16 cellular contexts compared by ENCODE assay signal in genomic region chr6:116136933-116137340, GRCh38. TPM values are rescaled to one million over a fixed set of nuclear protein-coding genes. Genes with fewer than 3 reads are reported as not detected.
DNase-seq lines count a peak whose midpoint lies in the region; ATAC-seq and TF ChIP-seq lines count a peak whose summit lies in the region.
"Had no signal": no experiment of that assay in that cellular context is flagged by ENCODE, and none has a peak within 500 bp of the region (broad histone marks: within the 10 kb centered on the region; RNA-seq: fewer than 3 reads in every experiment).

No MANE protein-coding gene starts in this region.

- DNase-seq in CD8-positive, alpha-beta memory T cell: peak in 3 of 5 donors; percentile 3 to 57 (median 53)
- DNase-seq in IMR-90: no peak
- DNase-seq in stimulated activated CD8-positive, alpha-beta memory T cell treated with anti-CD3 and anti-CD28 coated beads, Interleukin-12 subunit alpha, Interleukin-12 subunit beta, amount 100 ng/mL, for 1 hour (ENCODE audit: low read depth): peak; percentile 1
- DNase-seq in stimulated activated naive B cell treated with anti-CD40 and anti-IgM and Interleukin-4, amounts not matched to agents 10 μg/mL and 1 μg/mL and 100 μg/mL, for 72 hours: no peak
- DNase-seq: foreskin melanocyte; NCI-H2107; NK-92 treated with Interleukin-12 subunit alpha and Interleukin-12 subunit beta, amount 100 ng/mL, for 24 hours; ovary; stimulated activated CD4-positive, alpha-beta T cell treated with anti-CD3 and anti-CD28 coated beads, Interleukin-12 subunit alpha, Interleukin-12 subunit beta, amount 100 ng/mL, for 4 hours had no signal

- H3K4me1 Mint-ChIP-seq in CD8-positive, alpha-beta memory T cell: peaks cover 28 to 42% (median 30%) of the 10 kb centered on the region in 3 donors
- peaks cover 0 to 2% of the 10 kb centered on the region in 2 donors for H3K4me1 Mint-ChIP-seq in stimulated activated naive B cell treated with anti-CD40 and anti-IgM and Interleukin-4, amounts not matched to agents 10 μg/mL and 1 μg/mL and 100 μg/mL, for 72 hours
- H3K4me1 Mint-ChIP-seq: brain had no signal

- peak overlapping the region in 4 of 7 donors; percentile 26 to 77 (median 50) for H3K4me3 Mint-ChIP-seq in CD8-positive, alpha-beta memory T cell
- no peak overlapping the region for H3K4me3 Mint-ChIP-seq in stimulated activated naive B cell treated with anti-CD40 and anti-IgM and Interleukin-4, amounts not matched to agents 10 μg/mL and 1 μg/mL and 100 μg/mL, for 72 hours
- H3K4me3 Mint-ChIP-seq: brain, mesothelial cell of epicardium had no signal

- no peak overlapping the region for H4K91ac ChIP-seq in IMR-90 (ENCODE audit: insufficient read depth, low read depth, low read length)

- CTCF ChIA-PET in CD8-positive, alpha-beta memory T cell (lab: Charles Lee): no interaction called here
- CTCF ChIA-PET in IMR-90 (lab: Yijun Ruan, JAX): no interaction called here

- no peaks in the 10 kb centered on the region for H3K79me1 ChIP-seq in IMR-90 (ENCODE audit: low read depth in 1 of 2, low read length in 2 of 2)

- no peak overlapping the region for H3K27ac ChIP-seq in CD8-positive, alpha-beta memory T cell (ENCODE audit: low read depth, low read length)
- H3K27ac ChIP-seq in IMR-90 (ENCODE audit: insufficient read depth, low read length) (no peak overlapping the region), angular gyrus (ENCODE audit: low read depth, low read length) (peak overlapping the region; percentile 83)
- H3K27ac ChIP-seq: BLaER1, HL-60, ovary had no signal

- no peak for TF ChIP-seq POLR2A in IMR-90 (IDR thresholded peaks at IDR 0.05; ENCODE audit: low read depth, low read length)

- 0 out of 2 replicates have a peak overlapping the region, but pooled peaks have one; percentile 35 for H3K14ac ChIP-seq in IMR-90 (replicated peaks; ENCODE audit: low read depth, low read length)

- ATAC-seq in IMR-90 (ENCODE audit: low read depth): no peak
- no peak for ATAC-seq in HG02623 (IDR thresholded peaks at IDR 0.05; ENCODE audit: unreplicated experiment)
- ATAC-seq in GM19023 (IDR thresholded peaks at IDR 0.05; ENCODE audit: unreplicated experiment): no peak
- no peak for ATAC-seq in stimulated activated naive B cell treated with anti-CD40 and anti-IgM and Interleukin-4, amounts not matched to agents 10 μg/mL and 1 μg/mL and 100 μg/mL, for 72 hours (replicated peaks)

- BruUV-seq in IMR-90 (replicated peaks; lab: Mats Ljungman, UMichigan): no TSS peak

- H3K36me3 Mint-ChIP-seq in CD8-positive, alpha-beta memory T cell: peaks cover 4 to 37% (median 14%) of the 10 kb centered on the region in 3 donors
- H3K36me3 Mint-ChIP-seq in stimulated activated naive B cell treated with anti-CD40 and anti-IgM and Interleukin-4, amounts not matched to agents 10 μg/mL and 1 μg/mL and 100 μg/mL, for 72 hours: peaks cover 8 to 15% of the 10 kb centered on the region in 2 donors
- H3K36me3 Mint-ChIP-seq: brain, mesothelial cell of epicardium had no signal

- in situ Hi-C loops in IMR-90 (cut with MboI; ENCODE audit: low sequenced_read_pairs): no loop called here

- no peak for TF ChIP-seq RAD21 in IMR-90 (IDR thresholded peaks at IDR 0.05; ENCODE audit: low read length)

- H2BK120ac ChIP-seq in IMR-90 (ENCODE audit: low read depth, low read length): no peak overlapping the region

- H4K5ac ChIP-seq in IMR-90 (ENCODE audit: low read depth, low read length): no peak overlapping the region

- no peak overlapping the region for H2BK15ac ChIP-seq in IMR-90 (ENCODE audit: low read depth, low read length)

- no peaks in the 10 kb centered on the region for H4K20me1 ChIP-seq in IMR-90 (ENCODE audit: insufficient read depth, low read length)
- H4K20me1 ChIP-seq: BLaER1 had no signal

- peaks cover 8% of the 10 kb centered on the region for H3K4me1 ChIP-seq in CD8-positive, alpha-beta memory T cell (ENCODE audit: insufficient read depth, low read length)
- H3K4me1 ChIP-seq in IMR-90 (ENCODE audit: control insufficient read depth, insufficient read depth, low read length): no peaks in the 10 kb centered on the region
- H3K4me1 ChIP-seq: BLaER1 had no signal

- no peaks in the 10 kb centered on the region for H3K27me3 ChIP-seq in CD8-positive, alpha-beta memory T cell (ENCODE audit: insufficient read depth, low read length, poor library complexity, severe bottlenecking)
- no peaks in the 10 kb centered on the region for H3K27me3 ChIP-seq in IMR-90 (ENCODE audit: control insufficient read depth, insufficient read depth, low read length)
- H3K27me3 ChIP-seq: BLaER1, ovary had no signal

- no peak overlapping the region for H2AK5ac ChIP-seq in IMR-90 (ENCODE audit: low read depth, low read length)

- no peaks in the 10 kb centered on the region for H3K27me3 Mint-ChIP-seq in CD8-positive, alpha-beta memory T cell
- no peaks in the 10 kb centered on the region for H3K27me3 Mint-ChIP-seq in stimulated activated naive B cell treated with anti-CD40 and anti-IgM and Interleukin-4, amounts not matched to agents 10 μg/mL and 1 μg/mL and 100 μg/mL, for 72 hours
- H3K27me3 Mint-ChIP-seq: brain had no signal

- TF ChIP-seq CTCF in IMR-90 (conservative IDR thresholded peaks at IDR 0.05; ENCODE audit: low read depth, low read length): no peak

- H3K56ac ChIP-seq in IMR-90 (ENCODE audit: extremely low read depth, insufficient read depth, low read length): no peak overlapping the region

- no peak overlapping the region for H2AK9ac ChIP-seq in IMR-90 (replicated peaks; ENCODE audit: low read depth, low read length, poor library complexity)

- WGBS in IMR-90 (ENCODE audit: extremely low coverage in 2 of 2, insufficient read length in 1 of 2), 2 experiments: 82% methylated on average over 4 of the region's 5 CpGs; no CpG with 5 or more reads in 1 of the 2 experiments

- H3K4me3 ChIP-seq in CD8-positive, alpha-beta memory T cell (ENCODE audit: low read length): no peak overlapping the region
- H3K4me3 ChIP-seq in IMR-90 (ENCODE audit: insufficient read depth, low read depth, low read length): no peak overlapping the region
- H3K4me3 ChIP-seq: BLaER1, ovary had no signal

- no peaks in the 10 kb centered on the region for H3K9me3 Mint-ChIP-seq in CD8-positive, alpha-beta memory T cell
- H3K9me3 Mint-ChIP-seq in stimulated activated naive B cell treated with anti-CD40 and anti-IgM and Interleukin-4, amounts not matched to agents 10 μg/mL and 1 μg/mL and 100 μg/mL, for 72 hours: no peaks in the 10 kb centered on the region
- H3K9me3 Mint-ChIP-seq: brain had no signal

- no peaks in the 10 kb centered on the region for H3K36me3 ChIP-seq in CD8-positive, alpha-beta memory T cell (ENCODE audit: insufficient read depth, low read length)
- peaks cover 2% of the 10 kb centered on the region; the same call in 1 of the 2 replicates for H3K36me3 ChIP-seq in IMR-90 (ENCODE audit: control insufficient read depth, insufficient read depth, low read length)
- H3K36me3 ChIP-seq: BLaER1, ovary had no signal

- H3K27ac Mint-ChIP-seq in CD8-positive, alpha-beta memory T cell: peak overlapping the region in 7 of 8 donors; percentile 16 to 80 (median 69)
- no peak overlapping the region for H3K27ac Mint-ChIP-seq in stimulated activated naive B cell treated with anti-CD40 and anti-IgM and Interleukin-4, amounts not matched to agents 10 μg/mL and 1 μg/mL and 100 μg/mL, for 72 hours
- H3K27ac Mint-ChIP-seq: brain, mesothelial cell of epicardium had no signal

- H3K23ac ChIP-seq in IMR-90 (ENCODE audit: low read depth, low read length): no peak overlapping the region

- no peaks in the 10 kb centered on the region for H3K9me3 ChIP-seq in CD8-positive, alpha-beta memory T cell (ENCODE audit: low read length)
- H3K9me3 ChIP-seq in IMR-90 (ENCODE audit: control insufficient read depth, insufficient read depth, low read length): no peaks in the 10 kb centered on the region
- H3K9me3 ChIP-seq: BLaER1, ovary had no signal

- H2BK20ac ChIP-seq in IMR-90 (ENCODE audit: low read depth, low read length): no peak overlapping the region

- no peak overlapping the region for H3K18ac ChIP-seq in IMR-90 (ENCODE audit: low read depth, low read length)

- H2AFZ ChIP-seq in IMR-90 (replicated peaks; ENCODE audit: low read length, poor library complexity): no peak overlapping the region

- no peak overlapping the region for H2BK5ac ChIP-seq in IMR-90 (ENCODE audit: low read depth, low read length, poor library complexity, severe bottlenecking)

- no peak overlapping the region for H4K8ac ChIP-seq in IMR-90 (ENCODE audit: low read depth in 2 of 2, low read length in 2 of 2)

- no peak overlapping the region for H3K4ac ChIP-seq in IMR-90 (ENCODE audit: low read depth, low read length)

- POLR2A ChIA-PET in CD8-positive, alpha-beta memory T cell (lab: Charles Lee): no interaction called here
- POLR2A ChIA-PET in IMR-90 (lab: Charles Lee; ENCODE audit: unreplicated experiment): no interaction called here

- intact Hi-C loops in IMR-90 (cut with micrococcal nuclease): no loop called here

- no peaks in the 10 kb centered on the region; the same call in 1 of the 2 replicates for H3K9me1 ChIP-seq in IMR-90 (ENCODE audit: insufficient read depth, low read length)

- dilution Hi-C loops in IMR-90 (cut with HindIII; ENCODE audit: low sequenced_read_pairs, unreplicated experiment): no loop called here

- no peak overlapping the region for H3K4me2 ChIP-seq in IMR-90 (ENCODE audit: low read depth, low read length)
- H3K4me2 ChIP-seq: BLaER1 had no signal

- H3K9ac ChIP-seq in IMR-90 (ENCODE audit: low read depth, low read length): no peak overlapping the region
- H3K9ac ChIP-seq: BLaER1 had no signal

TF ChIP-seq in IMR-90, 13 proteins besides CTCF, POLR2A, EP300 and RAD21 (continues in another document):
- TF ChIP-seq FOS (IDR thresholded peaks at IDR 0.05; ENCODE audit: low read depth, low read length) (no peak), CEBPB (IDR thresholded peaks at IDR 0.05; ENCODE audit: low read depth, low read length) (no peak), CHD1 (IDR thresholded peaks at IDR 0.05; ENCODE audit: low read depth, low read length) (no peak), SMC3 (IDR thresholded peaks at IDR 0.05; ENCODE audit: low read depth, low read length) (no peak), MAZ (IDR thresholded peaks at IDR 0.05; ENCODE audit: borderline replicate concordance, low read depth, low read length) (no peak), RFX5 (IDR thresholded peaks at IDR 0.05; ENCODE audit: low read depth, low read length) (no peak), MXI1 (IDR thresholded peaks at IDR 0.05; ENCODE audit: borderline replicate concordance, low read depth, low read length) (no peak)

RNA-seq across cellular contexts. Expression of gene COL10A1, which starts 11.0 kb away (rescaled TPM):
- not detected for total RNA-seq in CD8-positive, alpha-beta memory T cell
- polyA plus RNA-seq in CD8-positive, alpha-beta memory T cell: not detected
- not detected in 2 replicates for total RNA-seq in IMR-90 (2012; rRNA removed)
- polyA plus RNA-seq in IMR-90 (2012; rRNA removed): 0.05 and 0.70 TPM in 2 replicates
- 0.01 TPM in 2 replicates for polyA plus RNA-seq in IMR-90 (2012; cell fraction: cytosol; rRNA removed)
- polyA plus RNA-seq in IMR-90 (2012; cell fraction: nucleus; rRNA removed; ENCODE audit: low replicate concordance): not detected in 2 replicates
- total RNA-seq: mesothelial cell of epicardium had no signal

RNA-seq across cellular contexts. Expression of gene NT5DC1, which starts 36.3 kb away (rescaled TPM):
- total RNA-seq in CD8-positive, alpha-beta memory T cell: 10 to 100 TPM; 46.3 to 47.6 TPM
- polyA plus RNA-seq in CD8-positive, alpha-beta memory T cell: 57.1 TPM
- total RNA-seq in IMR-90 (2012; rRNA removed): 7.5 and 11.7 TPM in 2 replicates
- polyA plus RNA-seq in IMR-90 (2012; rRNA removed): 12.0 and 16.8 TPM in 2 replicates
- polyA plus RNA-seq in IMR-90 (2012; cell fraction: cytosol; rRNA removed): 6.8 and 12.6 TPM in 2 replicates
- polyA plus RNA-seq in IMR-90 (2012; cell fraction: nucleus; rRNA removed; ENCODE audit: low replicate concordance): 4.9 and 12.9 TPM in 2 replicates

Comparison
In these comparisons a context has a peak if more than half of its experiments do, and no peak if none do; other contexts are left out.
1. DNase-seq: peak in CD8-positive, alpha-beta memory T cell (3 of 5) and stimulated activated CD8-positive, alpha-beta memory T cell treated with anti-CD3 and anti-CD28 coated beads, Interleukin-12 subunit alpha, Interleukin-12 subunit beta, amount 100 ng/mL, for 1 hour (single experiment); none in IMR-90 (single experiment) and stimulated activated naive B cell treated with anti-CD40 and anti-IgM and Interleukin-4, amounts not matched to agents 10 μg/mL and 1 μg/mL and 100 μg/mL, for 72 hours (single experiment).
2. H3K4me3 Mint-ChIP-seq: peak in CD8-positive, alpha-beta memory T cell (4 of 7); none in stimulated activated naive B cell treated with anti-CD40 and anti-IgM and Interleukin-4, amounts not matched to agents 10 μg/mL and 1 μg/mL and 100 μg/mL, for 72 hours (0 of 2).